16 cellular contexts compared by ENCODE assay signal in the genomic region with DNA sequence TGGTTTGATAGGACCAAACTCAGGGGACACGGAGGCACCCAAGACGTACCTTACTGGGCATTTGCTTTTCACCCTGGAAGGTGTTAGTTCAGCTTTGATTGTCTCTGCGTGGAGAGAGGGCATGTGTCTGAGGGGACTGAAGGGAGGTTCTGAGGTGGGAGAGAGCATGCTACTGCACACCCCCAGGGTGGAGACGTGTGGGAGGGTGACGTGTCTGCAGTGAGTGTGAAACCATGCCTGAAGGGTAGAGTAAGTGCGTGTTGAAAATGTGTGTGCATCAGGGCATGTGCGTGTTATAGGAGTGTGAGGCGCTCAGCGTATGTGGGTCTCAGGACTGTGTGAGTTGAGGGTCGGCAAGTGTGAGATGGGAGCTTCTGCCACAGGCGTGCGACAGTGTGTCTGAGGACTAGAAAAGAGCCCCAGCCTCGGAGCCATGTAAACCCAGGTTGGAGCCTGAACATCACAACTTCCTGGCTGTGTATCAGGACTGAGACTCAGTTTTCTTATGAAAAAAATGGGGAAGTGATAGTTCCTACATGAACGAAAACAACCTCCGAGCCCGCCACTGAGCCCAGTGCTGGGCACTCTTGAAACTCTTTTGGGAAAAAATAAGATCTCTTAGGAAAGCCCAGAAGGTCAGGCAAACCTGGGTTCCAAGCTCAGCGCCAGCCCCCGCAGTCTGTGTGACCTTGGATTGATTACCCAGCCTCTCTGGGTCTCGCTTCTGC. TPM values are rescaled to one million over a fixed set of nuclear protein-coding genes. Genes with fewer than 3 reads are reported as not detected.
DNase-seq lines count a peak whose midpoint lies in the region; ATAC-seq lines count a peak whose summit lies in the region.
"Had no signal": no experiment of that assay in that cellular context is flagged by ENCODE, and none has a peak within 500 bp of the region (broad histone marks: within the 10 kb centered on the region; RNA-seq: fewer than 3 reads in every experiment).

No MANE protein-coding gene starts in this region.

- H3K9me3 Mint-ChIP-seq in dendritic cell treated with granulocyte-macrophage colony-stimulating factor and Interleukin-4, amounts not matched to agents 40 ng/mL and 50 ng/mL, for 4 days = no peaks in the 10 kb centered on the region
- no peaks in the 10 kb centered on the region for H3K9me3 Mint-ChIP-seq in activated T-helper 2 cell treated with anti-CD3 and anti-CD28 coated beads, Interferon-gamma antibody, Interleukin-2, Interleukin-4, amounts not matched to agents 10 μg/mL and 5 μg/mL and 100 μg/mL, durations not matched to agents 14 hours and 24 hours and 36 hours
- H3K9me3 Mint-ChIP-seq in naive thymus-derived CD8-positive, alpha-beta T cell = no peaks in the 10 kb centered on the region
- H3K9me3 Mint-ChIP-seq: activated T-cell treated with anti-CD3 and anti-CD28 coated beads, Interleukin-2, amount 50 U/mL, for 24 hours; central memory CD8-positive, alpha-beta T cell; T-helper 1 cell treated with Interleukin-12 subunit alpha and Interleukin-12 subunit beta and Interleukin-4 antibody, amounts not matched to agents 30 μg/mL and 1 μg/mL, for 36 hours had no signal

- H3K4me3 Mint-ChIP-seq in dendritic cell treated with granulocyte-macrophage colony-stimulating factor and Interleukin-4, amounts not matched to agents 40 ng/mL and 50 ng/mL, for 4 days = no peak overlapping the region
- no peak overlapping the region for H3K4me3 Mint-ChIP-seq in activated T-helper 2 cell treated with anti-CD3 and anti-CD28 coated beads, Interferon-gamma antibody, Interleukin-2, Interleukin-4, amounts not matched to agents 10 μg/mL and 5 μg/mL and 100 μg/mL, durations not matched to agents 14 hours and 24 hours and 36 hours (ENCODE audit: low read depth)
- H3K4me3 Mint-ChIP-seq in naive thymus-derived CD8-positive, alpha-beta T cell = peak overlapping the region in 1 of 10 donors; percentile 40
- H3K4me3 Mint-ChIP-seq: activated T-cell treated with anti-CD3 and anti-CD28 coated beads, Interleukin-2, amount 50 U/mL, for 24 hours; central memory CD8-positive, alpha-beta T cell; T-helper 1 cell treated with Interleukin-12 subunit alpha and Interleukin-12 subunit beta and Interleukin-4 antibody, amounts not matched to agents 30 μg/mL and 1 μg/mL, for 36 hours had no signal

- DNase-seq in CD1c-positive myeloid dendritic cell (ENCODE audit: extremely low spot score) = peak; percentile 36
- no peak for DNase-seq in activated T-helper 2 cell treated with anti-CD3 and anti-CD28 coated beads, Interferon-gamma antibody, Interleukin-2, Interleukin-4, amounts not matched to agents 10 μg/mL and 5 μg/mL and 100 μg/mL, durations not matched to agents 14 hours and 24 hours and 36 hours (ENCODE audit: low spot score)
- DNase-seq in sciatic nerve (ENCODE audit: low spot score) = no peak
- no peak for DNase-seq in naive thymus-derived CD8-positive, alpha-beta T cell
- DNase-seq: ACHN; activated CD4-positive, alpha-beta T cell treated with anti-CD3 and anti-CD28 coated beads for 48 hours; activated T-cell treated with anti-CD3 and anti-CD28 coated beads, Interleukin-2, amount 50 U/mL, for 24 hours; midbrain; NCI-H524; ovary had no signal

- POLR2A ChIA-PET in naive thymus-derived CD8-positive, alpha-beta T cell (lab: Charles Lee) = no interaction called here

- intact Hi-C loops in dendritic cell treated with granulocyte-macrophage colony-stimulating factor and Interleukin-4, amounts not matched to agents 40 ng/mL and 50 ng/mL, for 4 days (cut with micrococcal nuclease) = no loop called here
- intact Hi-C loops in activated T-helper 2 cell treated with anti-CD3 and anti-CD28 coated beads, Interferon-gamma antibody, Interleukin-2, Interleukin-4, amounts not matched to agents 10 μg/mL and 5 μg/mL and 100 μg/mL, durations not matched to agents 14 hours and 24 hours and 36 hours (cut with micrococcal nuclease) = no loop called here
- intact Hi-C loops in sciatic nerve (cut with DNase I) = no loop called here

- peaks cover 21% of the 10 kb centered on the region for H3K4me1 Mint-ChIP-seq in dendritic cell treated with granulocyte-macrophage colony-stimulating factor and Interleukin-4, amounts not matched to agents 40 ng/mL and 50 ng/mL, for 4 days (ENCODE audit: low read depth)
- no peaks in the 10 kb centered on the region for H3K4me1 Mint-ChIP-seq in activated T-helper 2 cell treated with anti-CD3 and anti-CD28 coated beads, Interferon-gamma antibody, Interleukin-2, Interleukin-4, amounts not matched to agents 10 μg/mL and 5 μg/mL and 100 μg/mL, durations not matched to agents 14 hours and 24 hours and 36 hours (ENCODE audit: low read depth)
- H3K4me1 Mint-ChIP-seq in naive thymus-derived CD8-positive, alpha-beta T cell = peaks cover 0 to 12% (median 0%) of the 10 kb centered on the region in 4 donors
- H3K4me1 Mint-ChIP-seq: central memory CD8-positive, alpha-beta T cell had no signal

- H3K27ac Mint-ChIP-seq in dendritic cell treated with granulocyte-macrophage colony-stimulating factor and Interleukin-4, amounts not matched to agents 40 ng/mL and 50 ng/mL, for 4 days = peak overlapping the region; percentile 55
- H3K27ac Mint-ChIP-seq in activated T-helper 2 cell treated with anti-CD3 and anti-CD28 coated beads, Interferon-gamma antibody, Interleukin-2, Interleukin-4, amounts not matched to agents 10 μg/mL and 5 μg/mL and 100 μg/mL, durations not matched to agents 14 hours and 24 hours and 36 hours = no peak overlapping the region
- H3K27ac Mint-ChIP-seq in naive thymus-derived CD8-positive, alpha-beta T cell = peak overlapping the region in 1 of 10 donors; percentile 42
- H3K27ac Mint-ChIP-seq: activated T-cell treated with anti-CD3 and anti-CD28 coated beads, Interleukin-2, amount 50 U/mL, for 24 hours; T-helper 1 cell treated with Interleukin-12 subunit alpha and Interleukin-12 subunit beta and Interleukin-4 antibody, amounts not matched to agents 30 μg/mL and 1 μg/mL, for 36 hours had no signal

- ATAC-seq in GM19452 (IDR thresholded peaks at IDR 0.05; ENCODE audit: unreplicated experiment) (peak; percentile 74), HG03342 (IDR thresholded peaks at IDR 0.05; ENCODE audit: unreplicated experiment) (peak; percentile 60), sciatic nerve (no peak), HG02678 (IDR thresholded peaks at IDR 0.05; ENCODE audit: unreplicated experiment) (no peak)
- ATAC-seq in naive thymus-derived CD8-positive, alpha-beta T cell = no peak

- H3K36me3 Mint-ChIP-seq in dendritic cell treated with granulocyte-macrophage colony-stimulating factor and Interleukin-4, amounts not matched to agents 40 ng/mL and 50 ng/mL, for 4 days (ENCODE audit: low read depth) = no peaks in the 10 kb centered on the region
- H3K36me3 Mint-ChIP-seq in activated T-helper 2 cell treated with anti-CD3 and anti-CD28 coated beads, Interferon-gamma antibody, Interleukin-2, Interleukin-4, amounts not matched to agents 10 μg/mL and 5 μg/mL and 100 μg/mL, durations not matched to agents 14 hours and 24 hours and 36 hours (ENCODE audit: low read depth) = no peaks in the 10 kb centered on the region
- H3K36me3 Mint-ChIP-seq in naive thymus-derived CD8-positive, alpha-beta T cell = no peaks in the 10 kb centered on the region

- H3K27me3 Mint-ChIP-seq in dendritic cell treated with granulocyte-macrophage colony-stimulating factor and Interleukin-4, amounts not matched to agents 40 ng/mL and 50 ng/mL, for 4 days = peaks cover 3% of the 10 kb centered on the region
- peaks cover 2% of the 10 kb centered on the region for H3K27me3 Mint-ChIP-seq in activated T-helper 2 cell treated with anti-CD3 and anti-CD28 coated beads, Interferon-gamma antibody, Interleukin-2, Interleukin-4, amounts not matched to agents 10 μg/mL and 5 μg/mL and 100 μg/mL, durations not matched to agents 14 hours and 24 hours and 36 hours (ENCODE audit: low read depth)
- H3K27me3 Mint-ChIP-seq in naive thymus-derived CD8-positive, alpha-beta T cell = no peaks in the 10 kb centered on the region
- H3K27me3 Mint-ChIP-seq: activated T-cell treated with anti-CD3 and anti-CD28 coated beads, Interleukin-2, amount 50 U/mL, for 24 hours had no signal

RNA-seq across cellular contexts. Expression of a gene that starts 11.8 kb away (rescaled TPM):
- 0.83 and 0.91 TPM in 2 replicates for total RNA-seq in activated T-helper 2 cell treated with anti-CD3 and anti-CD28 coated beads, Interferon-gamma antibody, Interleukin-2, Interleukin-4, amounts not matched to agents 10 μg/mL and 5 μg/mL and 100 μg/mL, durations not matched to agents 14 hours and 24 hours and 36 hours
- total RNA-seq in sciatic nerve = 6.6 TPM
- under 1 TPM; 0.26 to 0.52 TPM for total RNA-seq in naive thymus-derived CD8-positive, alpha-beta T cell
- polyA plus RNA-seq in naive thymus-derived CD8-positive, alpha-beta T cell = not detected

RNA-seq across cellular contexts. Expression of a gene that starts 48.6 kb away (rescaled TPM):
- total RNA-seq in activated T-helper 2 cell treated with anti-CD3 and anti-CD28 coated beads, Interferon-gamma antibody, Interleukin-2, Interleukin-4, amounts not matched to agents 10 μg/mL and 5 μg/mL and 100 μg/mL, durations not matched to agents 14 hours and 24 hours and 36 hours = 10.0 and 11.4 TPM in 2 replicates
- total RNA-seq in sciatic nerve = 2.1 TPM
- 1 to 10 TPM; 5.5 to 5.7 TPM for total RNA-seq in naive thymus-derived CD8-positive, alpha-beta T cell
- under 1 TPM; 0.03 to 0.28 (median 0.21) TPM for polyA plus RNA-seq in naive thymus-derived CD8-positive, alpha-beta T cell

Comparison
In these comparisons a context has a peak if more than half of its experiments do, and no peak if none do; other contexts are left out.
1. ATAC-seq: peak in GM19452 (single experiment) and HG03342 (single experiment); none in sciatic nerve (single experiment), HG02678 (single experiment) and naive thymus-derived CD8-positive, alpha-beta T cell (0 of 2).